1 cellular context compared by ENCODE assay signal in genomic region chr21:42892582-42892930, GRCh38.
TF ChIP-seq lines count a peak whose summit lies in the region.

No MANE protein-coding gene starts in this region.

TF ChIP-seq in HepG2, 621 proteins besides CTCF, POLR2A, EP300 and RAD21 (continued from another document and continues in another):
- TF ChIP-seq USF2 (IDR thresholded peaks at IDR 0.05; ENCODE audit: low read depth, low read length) (no peak), USF2 (CRISPR knock-in tag; IDR thresholded peaks at IDR 0.05; ENCODE audit: borderline replicate concordance) (no peak), MTF2 (CRISPR knock-in tag; IDR thresholded peaks at IDR 0.05; ENCODE audit: borderline replicate concordance) (no peak), ZNF773 (CRISPR knock-in tag; IDR thresholded peaks at IDR 0.05; ENCODE audit: borderline replicate concordance) (no peak), AGO1 (IDR thresholded peaks at IDR 0.05; ENCODE audit: low read depth, low read length, poor library complexity, severe bottlenecking) (no peak), KLF15 (CRISPR knock-in tag; IDR thresholded peaks at IDR 0.05; ENCODE audit: borderline replicate concordance) (no peak), SATB2 (CRISPR knock-in tag; IDR thresholded peaks at IDR 0.05) (no peak), ZNF83 (CRISPR knock-in tag; IDR thresholded peaks at IDR 0.05; ENCODE audit: borderline replicate concordance) (0 out of 2 replicates have a peak, but pooled peaks have one; percentile 81), KAT2B (IDR thresholded peaks at IDR 0.05; ENCODE audit: borderline replicate concordance, low read depth, low read length) (no peak), ZFP41 (CRISPR knock-in tag; IDR thresholded peaks at IDR 0.05; ENCODE audit: borderline replicate concordance) (0 out of 2 replicates have a peak, but pooled peaks have one; percentile 37), FOXA3 (CRISPR knock-in tag; IDR thresholded peaks at IDR 0.05) (no peak), GLI4 (CRISPR knock-in tag; IDR thresholded peaks at IDR 0.05; ENCODE audit: borderline replicate concordance) (no peak), KDM2A (CRISPR knock-in tag; IDR thresholded peaks at IDR 0.05; ENCODE audit: borderline replicate concordance, low read depth) (no peak), HNF1A (IDR thresholded peaks at IDR 0.05; ENCODE audit: low read depth) (no peak), HNF1A (CRISPR knock-in tag; IDR thresholded peaks at IDR 0.05; ENCODE audit: borderline replicate concordance) (no peak), GABPB1 (CRISPR knock-in tag; IDR thresholded peaks at IDR 0.05) (no peak), PCBP2 (optimal IDR thresholded peaks at IDR 0.05; ENCODE audit: low read depth, low read length, poor library complexity, severe bottlenecking) (no peak), CENPT (CRISPR knock-in tag; IDR thresholded peaks at IDR 0.05; ENCODE audit: low read depth) (no peak), IKZF1 (IDR thresholded peaks at IDR 0.05) (no peak), ZNF124 (CRISPR knock-in tag; IDR thresholded peaks at IDR 0.05) (peak; percentile 5; the same call in 1 of the 2 replicates), ZNF781 (CRISPR knock-in tag; IDR thresholded peaks at IDR 0.05; ENCODE audit: borderline replicate concordance, not compliant biosample characterization) (peak; percentile 36), ZBTB1 (CRISPR knock-in tag; IDR thresholded peaks at IDR 0.05; ENCODE audit: borderline replicate concordance) (no peak), U2AF2 (IDR thresholded peaks at IDR 0.05; ENCODE audit: low read depth, low read length) (0 out of 2 replicates have a peak, but pooled peaks have one; percentile 34), BRCA1 (CRISPR knock-in tag; IDR thresholded peaks at IDR 0.05) (no peak), RAD51 (IDR thresholded peaks at IDR 0.05; ENCODE audit: borderline replicate concordance) (no peak), ZNF20 (CRISPR knock-in tag; IDR thresholded peaks at IDR 0.05) (no peak), ZBTB10 (CRISPR knock-in tag; IDR thresholded peaks at IDR 0.05; ENCODE audit: borderline replicate concordance) (no peak), ZMAT3 (CRISPR knock-in tag; conservative IDR thresholded peaks at IDR 0.05) (no peak), ZNF713 (CRISPR knock-in tag; IDR thresholded peaks at IDR 0.05) (0 out of 2 replicates have a peak, but pooled peaks have one; percentile 68), ZNF782 (CRISPR knock-in tag; IDR thresholded peaks at IDR 0.05; ENCODE audit: borderline replicate concordance) (no peak), ZNF501 (CRISPR knock-in tag; IDR thresholded peaks at IDR 0.05) (no peak), NFYC (CRISPR knock-in tag; IDR thresholded peaks at IDR 0.05) (no peak), KLF13 (CRISPR knock-in tag; IDR thresholded peaks at IDR 0.05) (peak; percentile 39; the same call in 1 of the 2 replicates), SP1 (IDR thresholded peaks at IDR 0.05) (no peak), SP1 (CRISPR knock-in tag; IDR thresholded peaks at IDR 0.05) (no peak), ZNF547 (CRISPR knock-in tag; IDR thresholded peaks at IDR 0.05) (no peak; the same call in 1 of the 2 replicates), BATF2 (CRISPR knock-in tag; IDR thresholded peaks at IDR 0.05) (peak; percentile 46; the same call in 1 of the 2 replicates), ZNF260 (CRISPR knock-in tag; IDR thresholded peaks at IDR 0.05; ENCODE audit: borderline replicate concordance, low read depth) (no peak), ARID2 (CRISPR knock-in tag; IDR thresholded peaks at IDR 0.05; ENCODE audit: borderline replicate concordance) (no peak)
- TF ChIP-seq, protein P1, sequence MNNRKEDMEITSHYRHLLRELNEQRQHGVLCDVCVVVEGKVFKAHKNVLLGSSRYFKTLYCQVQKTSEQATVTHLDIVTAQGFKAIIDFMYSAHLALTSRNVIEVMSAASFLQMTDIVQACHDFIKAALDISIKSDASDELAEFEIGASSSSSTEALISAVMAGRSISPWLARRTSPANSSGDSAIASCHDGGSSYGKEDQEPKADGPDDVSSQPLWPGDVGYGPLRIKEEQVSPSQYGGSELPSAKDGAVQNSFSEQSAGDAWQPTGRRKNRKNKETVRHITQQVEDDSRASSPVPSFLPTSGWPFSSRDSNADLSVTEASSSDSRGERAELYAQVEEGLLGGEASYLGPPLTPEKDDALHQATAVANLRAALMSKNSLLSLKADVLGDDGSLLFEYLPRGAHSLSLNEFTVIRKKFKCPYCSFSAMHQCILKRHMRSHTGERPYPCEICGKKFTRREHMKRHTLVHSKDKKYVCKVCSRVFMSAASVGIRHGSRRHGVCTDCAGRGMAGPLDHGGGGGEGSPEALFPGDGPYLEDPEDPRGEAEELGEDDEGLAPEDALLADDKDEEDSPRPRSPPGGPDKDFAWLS (CRISPR knock-in tag; IDR thresholded peaks at IDR 0.05; ENCODE audit: borderline replicate concordance) = no peak
- TF ChIP-seq, protein P2, sequence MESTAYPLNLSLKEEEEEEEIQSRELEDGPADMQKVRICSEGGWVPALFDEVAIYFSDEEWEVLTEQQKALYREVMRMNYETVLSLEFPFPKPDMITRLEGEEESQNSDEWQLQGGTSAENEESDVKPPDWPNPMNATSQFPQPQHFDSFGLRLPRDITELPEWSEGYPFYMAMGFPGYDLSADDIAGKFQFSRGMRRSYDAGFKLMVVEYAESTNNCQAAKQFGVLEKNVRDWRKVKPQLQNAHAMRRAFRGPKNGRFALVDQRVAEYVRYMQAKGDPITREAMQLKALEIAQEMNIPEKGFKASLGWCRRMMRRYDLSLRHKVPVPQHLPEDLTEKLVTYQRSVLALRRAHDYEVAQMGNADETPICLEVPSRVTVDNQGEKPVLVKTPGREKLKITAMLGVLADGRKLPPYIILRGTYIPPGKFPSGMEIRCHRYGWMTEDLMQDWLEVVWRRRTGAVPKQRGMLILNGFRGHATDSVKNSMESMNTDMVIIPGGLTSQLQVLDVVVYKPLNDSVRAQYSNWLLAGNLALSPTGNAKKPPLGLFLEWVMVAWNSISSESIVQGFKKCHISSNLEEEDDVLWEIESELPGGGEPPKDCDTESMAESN (CRISPR knock-in tag; conservative IDR thresholded peaks at IDR 0.05) = 0 out of 2 replicates have a peak, but pooled peaks have one; percentile 65
- TF ChIP-seq, protein P3, sequence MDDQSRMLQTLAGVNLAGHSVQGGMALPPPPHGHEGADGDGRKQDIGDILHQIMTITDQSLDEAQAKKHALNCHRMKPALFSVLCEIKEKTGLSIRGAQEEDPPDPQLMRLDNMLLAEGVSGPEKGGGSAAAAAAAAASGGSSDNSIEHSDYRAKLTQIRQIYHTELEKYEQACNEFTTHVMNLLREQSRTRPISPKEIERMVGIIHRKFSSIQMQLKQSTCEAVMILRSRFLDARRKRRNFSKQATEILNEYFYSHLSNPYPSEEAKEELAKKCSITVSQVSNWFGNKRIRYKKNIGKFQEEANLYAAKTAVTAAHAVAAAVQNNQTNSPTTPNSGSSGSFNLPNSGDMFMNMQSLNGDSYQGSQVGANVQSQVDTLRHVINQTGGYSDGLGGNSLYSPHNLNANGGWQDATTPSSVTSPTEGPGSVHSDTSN (CRISPR knock-in tag; IDR thresholded peaks at IDR 0.05; ENCODE audit: borderline replicate concordance) = no peak
- TF ChIP-seq, protein P4, sequence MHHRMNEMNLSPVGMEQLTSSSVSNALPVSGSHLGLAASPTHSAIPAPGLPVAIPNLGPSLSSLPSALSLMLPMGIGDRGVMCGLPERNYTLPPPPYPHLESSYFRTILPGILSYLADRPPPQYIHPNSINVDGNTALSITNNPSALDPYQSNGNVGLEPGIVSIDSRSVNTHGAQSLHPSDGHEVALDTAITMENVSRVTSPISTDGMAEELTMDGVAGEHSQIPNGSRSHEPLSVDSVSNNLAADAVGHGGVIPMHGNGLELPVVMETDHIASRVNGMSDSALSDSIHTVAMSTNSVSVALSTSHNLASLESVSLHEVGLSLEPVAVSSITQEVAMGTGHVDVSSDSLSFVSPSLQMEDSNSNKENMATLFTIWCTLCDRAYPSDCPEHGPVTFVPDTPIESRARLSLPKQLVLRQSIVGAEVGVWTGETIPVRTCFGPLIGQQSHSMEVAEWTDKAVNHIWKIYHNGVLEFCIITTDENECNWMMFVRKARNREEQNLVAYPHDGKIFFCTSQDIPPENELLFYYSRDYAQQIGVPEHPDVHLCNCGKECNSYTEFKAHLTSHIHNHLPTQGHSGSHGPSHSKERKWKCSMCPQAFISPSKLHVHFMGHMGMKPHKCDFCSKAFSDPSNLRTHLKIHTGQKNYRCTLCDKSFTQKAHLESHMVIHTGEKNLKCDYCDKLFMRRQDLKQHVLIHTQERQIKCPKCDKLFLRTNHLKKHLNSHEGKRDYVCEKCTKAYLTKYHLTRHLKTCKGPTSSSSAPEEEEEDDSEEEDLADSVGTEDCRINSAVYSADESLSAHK (CRISPR knock-in tag; IDR thresholded peaks at IDR 0.05; ENCODE audit: borderline replicate concordance) = no peak
